19 cellular contexts compared by ENCODE assay signal in genomic region chr21:32889596-32889995, GRCh38.
DNase-seq lines count a peak whose midpoint lies in the region; ATAC-seq and TF ChIP-seq lines count a peak whose summit lies in the region.
"Had no signal": no experiment of that assay in that cellular context is flagged by ENCODE, and none has a peak within 500 bp of the region (broad histone marks: within the 10 kb centered on the region; RNA-seq: fewer than 3 reads in every experiment).

No MANE protein-coding gene starts in this region.

- peaks cover 10% of the 10 kb centered on the region for H3K4me1 ChIP-seq in GM23248 (ENCODE audit: insufficient read depth)
- no peaks in the 10 kb centered on the region for H3K4me1 ChIP-seq in foreskin keratinocyte
- H3K4me1 ChIP-seq in Peyer's patch = no peaks in the 10 kb centered on the region
- H3K4me1 ChIP-seq: A549 had no signal

- no peaks in the 10 kb centered on the region for H3K79me2 ChIP-seq in GM23248 (ENCODE audit: insufficient read depth)

- no peak overlapping the region for H3K9ac ChIP-seq in GM23248

- no peaks in the 10 kb centered on the region for H4K20me1 ChIP-seq in GM23248 (ENCODE audit: insufficient read depth)

- no peak for TF ChIP-seq POLR2A in Peyer's patch (IDR thresholded peaks at IDR 0.05)

- peak; percentile 45 for ATAC-seq in activated T-helper 17 cell treated with anti-CD3 and anti-CD28 coated beads, Interleukin-2, amount 50 U/mL, for 72 hours (replicated peaks)
- ATAC-seq in foreskin keratinocyte (no peak), GM18867 (IDR thresholded peaks at IDR 0.05; ENCODE audit: unreplicated experiment) (no peak), esophagus mucosa (no peak)
- ATAC-seq: A549 had no signal

- H3K9me3 Mint-ChIP-seq in activated T-helper 17 cell treated with anti-CD3 and anti-CD28 coated beads, Interleukin-2, amount 50 U/mL, for 72 hours = no peaks in the 10 kb centered on the region

- H3K4me2 ChIP-seq in GM23248 (ENCODE audit: unreplicated experiment) = peak overlapping the region; percentile 17
- H3K4me2 ChIP-seq: A549 had no signal

- in situ Hi-C loops in GM23248 (cut with MboI) = no loop called here

- H3F3A ChIP-seq in GM23248 (ENCODE audit: insufficient read depth) = no peaks in the 10 kb centered on the region

- H3K4me3 Mint-ChIP-seq in activated T-helper 17 cell treated with anti-CD3 and anti-CD28 coated beads, Interleukin-2, amount 50 U/mL, for 72 hours = no peak overlapping the region
- H3K4me3 Mint-ChIP-seq: CD4-positive, alpha-beta T cell had no signal

- H3K27ac Mint-ChIP-seq in activated T-helper 17 cell treated with anti-CD3 and anti-CD28 coated beads, Interleukin-2, amount 50 U/mL, for 72 hours = no peak overlapping the region
- H3K27ac Mint-ChIP-seq: CD4-positive, alpha-beta T cell had no signal

- peaks cover 2% of the 10 kb centered on the region; the same call in 1 of the 2 replicates for H3K27me3 ChIP-seq in GM23248 (replicated peaks; ENCODE audit: insufficient read depth)
- H3K27me3 ChIP-seq in foreskin keratinocyte = peaks cover 5% of the 10 kb centered on the region
- no peaks in the 10 kb centered on the region for H3K27me3 ChIP-seq in Peyer's patch

- H3K4me3 ChIP-seq in AG10803 (ENCODE audit: low read length) (no peak overlapping the region), GM23248 (no peak overlapping the region), Peyer's patch (no peak overlapping the region)
- H3K4me3 ChIP-seq: A549, SK-N-MC had no signal

- H3K27ac ChIP-seq in GM23248 (no peak overlapping the region), foreskin keratinocyte (no peak overlapping the region), Peyer's patch (no peak overlapping the region)
- H3K27ac ChIP-seq: A549, SK-N-MC had no signal

- H3K36me3 ChIP-seq in GM23248 (ENCODE audit: low read depth) (no peaks in the 10 kb centered on the region), Peyer's patch (no peaks in the 10 kb centered on the region)

- H3K27me3 Mint-ChIP-seq in activated T-helper 17 cell treated with anti-CD3 and anti-CD28 coated beads, Interleukin-2, amount 50 U/mL, for 72 hours = peaks cover 9% of the 10 kb centered on the region
- H3K27me3 Mint-ChIP-seq: CD4-positive, alpha-beta T cell had no signal

- H3K4me1 Mint-ChIP-seq in activated T-helper 17 cell treated with anti-CD3 and anti-CD28 coated beads, Interleukin-2, amount 50 U/mL, for 72 hours = peaks cover 16% of the 10 kb centered on the region

- H2AFZ ChIP-seq in GM23248 = no peak overlapping the region

- 45 to 48% methylated on average over 3 of the region's 3 CpGs for WGBS in GM23248 (ENCODE audit: low coverage in 1 of 2, low lambda C conversion rate in 2 of 2, missing lambda C conversion rate in 2 of 2), 2 experiments

- no peaks in the 10 kb centered on the region for H3K9me2 ChIP-seq in GM23248 (ENCODE audit: insufficient read depth)

- no peaks in the 10 kb centered on the region for H3K9me3 ChIP-seq in GM23248 (ENCODE audit: low read depth)
- H3K9me3 ChIP-seq in Peyer's patch = no peaks in the 10 kb centered on the region
- H3K9me3 ChIP-seq: A549 had no signal

- no peaks in the 10 kb centered on the region for H3K36me3 Mint-ChIP-seq in activated T-helper 17 cell treated with anti-CD3 and anti-CD28 coated beads, Interleukin-2, amount 50 U/mL, for 72 hours (ENCODE audit: low read depth)

- TF ChIP-seq CTCF in AG10803 (conservative IDR thresholded peaks at IDR 0.05; ENCODE audit: low read length) (no peak), foreskin keratinocyte (conservative IDR thresholded peaks at IDR 0.05) (no peak), Peyer's patch (IDR thresholded peaks at IDR 0.05) (no peak)

- peak; percentile 71 for DNase-seq in AG10803 (ENCODE audit: low read depth)
- peak; percentile 46 for DNase-seq in GM23248
- DNase-seq in foreskin keratinocyte = peak; percentile 1 to 10
- no peak for DNase-seq in NCI-H69 (lab: John Stamatoyannopoulos, UW)
- no peak for DNase-seq in Peyer's patch
- DNase-seq: CD4-positive, alpha-beta T cell; DMS79 treated with DMSO at 0.1 percent for 48 hours; H7; NCI-H1048; NCI-H146; NCI-H2081 treated with DMSO at 0.1 percent for 48 hours; NCI-H2227 treated with DMSO at 0.1 percent for 48 hours; NCI-H526 treated with DMSO at 0.1 percent for 48 hours; NK-92 treated with Interleukin-12 subunit alpha and Interleukin-12 subunit beta, amount 100 ng/mL, for 24 hours had no signal

Comparison
In these comparisons a context has a peak if more than half of its experiments do, and no peak if none do; other contexts are left out.
1. DNase-seq: peak in AG10803 (single experiment), GM23248 (single experiment) and foreskin keratinocyte (2 of 2); none in NCI-H69 (single experiment) and Peyer's patch (0 of 3).